ENCODE assay signal across 8 cellular contexts in genomic region chr10:102394801-102395676, GRCh38. TPM values are rescaled to one million over a fixed set of nuclear protein-coding genes. Genes with fewer than 3 reads are reported as not detected.
DNase-seq lines count a peak whose midpoint lies in the region; ATAC-seq, FAIRE-seq and TF ChIP-seq lines count a peak whose summit lies in the region.

No MANE protein-coding gene starts in this region.

- DNase-seq in DMS114 treated with DMSO at 0.1 percent for 48 hours (lab: John Stamatoyannopoulos, UW; ENCODE audit: unreplicated experiment) (peak; percentile 68), MG63 (peak; percentile 37), T-helper 9 cell (peak; percentile 92), ascending aorta (ENCODE audit: low spot score in 2 of 2) (peak; percentile 66 to 96), hepatic stellate cell (ENCODE audit: low spot score) (peak; percentile 95), urothelium cell line (ENCODE audit: low spot score) (peak; percentile 90)

- H3K27ac ChIP-seq in ascending aorta (peak overlapping the region; percentile 89 to 97), rectal smooth muscle tissue (ENCODE audit: low read depth, low read length) (peak overlapping the region; percentile 97)

- peak; percentile 26 for ATAC-seq in GM21717 (IDR thresholded peaks at IDR 0.05; ENCODE audit: unreplicated experiment)

- H3K4me3 ChIP-seq in MG63 (peak overlapping the region; percentile 66), ascending aorta (peak overlapping the region; percentile 65 to 85), rectal smooth muscle tissue (ENCODE audit: low read length) (peak overlapping the region; percentile 90)

- TF ChIP-seq CTCF in ascending aorta (IDR thresholded peaks at IDR 0.05): no peak

- H3K9ac ChIP-seq in rectal smooth muscle tissue (ENCODE audit: low read length): peak overlapping the region; percentile 63

- peaks cover 13 to 29% of the 10 kb centered on the region in 2 donors for H3K4me1 ChIP-seq in ascending aorta
- peaks cover 28% of the 10 kb centered on the region for H3K4me1 ChIP-seq in rectal smooth muscle tissue (ENCODE audit: control insufficient read depth, insufficient read depth, low read length)

- FAIRE-seq in urothelium cell line (lab: Jason Lieb, UNC): no peak

- H3K36me3 ChIP-seq in MG63 (peaks cover 20% of the 10 kb centered on the region), ascending aorta (peaks cover 4 to 12% of the 10 kb centered on the region in 2 donors), rectal smooth muscle tissue (ENCODE audit: control insufficient read depth, insufficient read depth, low read length) (peaks cover 3% of the 10 kb centered on the region)

- H3K9me3 ChIP-seq in MG63 (no peaks in the 10 kb centered on the region), ascending aorta (no peaks in the 10 kb centered on the region)

- intact Hi-C loops in ascending aorta (cut with DNase I): loop anchor here (1.0 to 2.0 kb wide), 5 partner anchors 27 to 243 kb away; partner anchors contain the start of genes GBF1, NOLC1 and SUFU

- H3K27me3 ChIP-seq in MG63 (no peaks in the 10 kb centered on the region), ascending aorta (no peaks in the 10 kb centered on the region), rectal smooth muscle tissue (ENCODE audit: control insufficient read depth, insufficient read depth, low read length) (no peaks in the 10 kb centered on the region)

RNA-seq across cellular contexts. Expression of gene NFKB2, which starts 0.5 kb away (rescaled TPM):
- 15.8 and 22.7 TPM in 2 replicates for total RNA-seq in MG63 (2014; rRNA removed; shearing (Covaris generic); ENCODE audit: low replicate concordance)
- total RNA-seq in ascending aorta: 89.2 TPM

RNA-seq across cellular contexts. Expression of gene PSD, which starts 23.5 kb away (rescaled TPM):
- total RNA-seq in MG63 (2014; rRNA removed; shearing (Covaris generic); ENCODE audit: low replicate concordance): not detected in 2 replicates
- total RNA-seq in ascending aorta: not detected

RNA-seq across cellular contexts. Expression of gene FBXL15, which starts 25.6 kb away (rescaled TPM):
- total RNA-seq in MG63 (2014; rRNA removed; shearing (Covaris generic); ENCODE audit: low replicate concordance): 10.7 and 11.2 TPM in 2 replicates
- 16.5 TPM for total RNA-seq in ascending aorta

RNA-seq across cellular contexts. Expression of gene CUEDC2, which starts 37.3 kb away (rescaled TPM):
- 92.1 and 151 TPM in 2 replicates for total RNA-seq in MG63 (2014; rRNA removed; shearing (Covaris generic); ENCODE audit: low replicate concordance)
- total RNA-seq in ascending aorta: 45.1 TPM

RNA-seq across cellular contexts. Expression of gene C10orf95, which starts 56.3 kb away (rescaled TPM):
- not detected in 2 replicates for total RNA-seq in MG63 (2014; rRNA removed; shearing (Covaris generic); ENCODE audit: low replicate concordance)
- total RNA-seq in ascending aorta: not detected

Comparison
In these comparisons a context has a peak if more than half of its experiments do, and no peak if none do; other contexts are left out.
1. Peak in every context shown above with its lines: DNase-seq, ATAC-seq, H3K4me3 ChIP-seq and H3K27ac ChIP-seq.
2. DNase-seq: peak in every context shown above with its lines; median percentile 95 in hepatic stellate cell; 92 in T-helper 9 cell; 90 in urothelium cell line; 81 in ascending aorta; 68 in DMS114 treated with DMSO at 0.1 percent for 48 hours; 37 in MG63.